8 cellular contexts compared by ENCODE assay signal in genomic region chr5:1799602-1800469, GRCh38. TPM values are rescaled to one million over a fixed set of nuclear protein-coding genes. Genes with fewer than 3 reads are reported as not detected.
DNase-seq lines count a peak whose midpoint lies in the region; ATAC-seq and TF ChIP-seq lines count a peak whose summit lies in the region.

Gene MRPL36, minus strand, starts transcription at chr5:1799837. Its CDS starts 902 bp downstream, at chr5:1798935.

- DNase-seq in GM03348 (ENCODE audit: low spot score) (peak; percentile 100), HFFc6 (peak; percentile 80), NCI-H1105 (lab: John Stamatoyannopoulos, UW) (peak; percentile 88), germinal center (ENCODE audit: low spot score) (peak; percentile 96)
- peak; percentile 95 for DNase-seq in activated naive CD4-positive, alpha-beta T cell treated with anti-CD3 and anti-CD28 coated beads, Interleukin-2, amount 50 U/mL, for 16 hours

- H3K4me3 ChIP-seq in neutrophil (ENCODE audit: low read depth in 1 of 2, low read length in 1 of 2): peak within 1 kb of the TSS; percentile 76 to 96

- no peaks in the 10 kb centered on the region for H3K27me3 ChIP-seq in neutrophil

- H3K27ac Mint-ChIP-seq in HFFc6: peak within 1 kb of the TSS; percentile 94

- H3K9me3 ChIP-seq in neutrophil: no peaks in the 10 kb centered on the region

- H3K36me3 ChIP-seq in neutrophil: peaks cover 46% of the 10 kb centered on the region

- H3K9me3 Mint-ChIP-seq in HFFc6: peaks cover 9% of the 10 kb centered on the region; the same call in 1 of the 2 replicates

- H3K36me3 Mint-ChIP-seq in HFFc6 (ENCODE audit: low read depth): peaks cover 46% of the 10 kb centered on the region

- H3K4me1 Mint-ChIP-seq in HFFc6 (ENCODE audit: low read depth): peaks cover 52% of the 10 kb centered on the region

- H3K27ac ChIP-seq in neutrophil: peak within 1 kb of the TSS; percentile 90

- no peak for TF ChIP-seq CTCF in HFFc6 (IDR thresholded peaks at IDR 0.05)
- no peak for TF ChIP-seq CTCF in neutrophil (IDR thresholded peaks at IDR 0.05)
- no peak for TF ChIP-seq CTCF in subcutaneous adipose tissue (IDR thresholded peaks at IDR 0.05; ENCODE audit: low read depth)

- no peaks in the 10 kb centered on the region; the same call in 1 of the 2 replicates for H3K27me3 Mint-ChIP-seq in HFFc6 (ENCODE audit: insufficient read depth)

- peak; percentile 85 for ATAC-seq in SK-N-SH treated with all-trans-retinoic acid at 6 μM for 48 hours

- peaks cover 24 to 25% of the 10 kb centered on the region in 2 experiments for H3K4me1 ChIP-seq in neutrophil (ENCODE audit: control insufficient read depth in 1 of 2, insufficient read depth in 1 of 2, low read depth in 1 of 2, low read length in 1 of 2)

- H3K4me3 Mint-ChIP-seq in HFFc6: peak within 1 kb of the TSS; percentile 94

TF ChIP-seq in SK-N-SH treated with all-trans-retinoic acid at 6 μM for 48 hours, 23 proteins besides CTCF, POLR2A, EP300 and RAD21:
- TF ChIP-seq ESRRG (CRISPR knock-in tag; IDR thresholded peaks at IDR 0.05) (no peak), TCF4 (CRISPR knock-in tag; IDR thresholded peaks at IDR 0.05; ENCODE audit: borderline replicate concordance) (no peak), PPARA (CRISPR knock-in tag; IDR thresholded peaks at IDR 0.05; ENCODE audit: borderline replicate concordance) (no peak), ISL1 (CRISPR knock-in tag; IDR thresholded peaks at IDR 0.05) (no peak), TSHZ2 (CRISPR knock-in tag; IDR thresholded peaks at IDR 0.05) (no peak), ZFP30 (CRISPR knock-in tag; IDR thresholded peaks at IDR 0.05) (no peak)

RNA-seq across cellular contexts. Expression of gene MRPL36, which starts in this region (rescaled TPM):
- 10 to 100 TPM; 67.8 to 87.1 (median 74.9) TPM for total RNA-seq in HFFc6 (2021; fragmentation: NEBNext Ultra II Directional; extraction: Animal tissue kit (Norgen Biotek cat#: 25700))
- 10 to 100 TPM; 27.9 to 56.1 (median 42.7) TPM for total RNA-seq in subcutaneous adipose tissue

Comparison
In these comparisons a context has a peak if more than half of its experiments do, and no peak if none do; other contexts are left out.
1. Peak in every context shown above with its lines: DNase-seq, ATAC-seq, H3K4me3 ChIP-seq and H3K27ac ChIP-seq.